In genomic region chr19:6734096-6734696, GRCh38 we compare ENCODE assay signal across 2 cellular contexts.
TF ChIP-seq lines count a peak whose summit lies in the region.

No MANE protein-coding gene starts in this region.

TF ChIP-seq in SK-N-SH, 30 proteins besides CTCF, POLR2A, EP300 and RAD21:
- no peak for TF ChIP-seq RXRA (IDR thresholded peaks at IDR 0.05; ENCODE audit: borderline replicate concordance, low read depth)
- no peak for TF ChIP-seq TAF1 (IDR thresholded peaks at IDR 0.05; ENCODE audit: borderline replicate concordance, low read depth, low read length)
- no peak for TF ChIP-seq PBX3 (IDR thresholded peaks at IDR 0.05)
- TF ChIP-seq POLR2AphosphoS5 (IDR thresholded peaks at IDR 0.05; ENCODE audit: low read depth, low read length), result no peak
- TF ChIP-seq MXI1 (IDR thresholded peaks at IDR 0.05; ENCODE audit: low read depth, low read length), result no peak
- TF ChIP-seq, protein P1, sequence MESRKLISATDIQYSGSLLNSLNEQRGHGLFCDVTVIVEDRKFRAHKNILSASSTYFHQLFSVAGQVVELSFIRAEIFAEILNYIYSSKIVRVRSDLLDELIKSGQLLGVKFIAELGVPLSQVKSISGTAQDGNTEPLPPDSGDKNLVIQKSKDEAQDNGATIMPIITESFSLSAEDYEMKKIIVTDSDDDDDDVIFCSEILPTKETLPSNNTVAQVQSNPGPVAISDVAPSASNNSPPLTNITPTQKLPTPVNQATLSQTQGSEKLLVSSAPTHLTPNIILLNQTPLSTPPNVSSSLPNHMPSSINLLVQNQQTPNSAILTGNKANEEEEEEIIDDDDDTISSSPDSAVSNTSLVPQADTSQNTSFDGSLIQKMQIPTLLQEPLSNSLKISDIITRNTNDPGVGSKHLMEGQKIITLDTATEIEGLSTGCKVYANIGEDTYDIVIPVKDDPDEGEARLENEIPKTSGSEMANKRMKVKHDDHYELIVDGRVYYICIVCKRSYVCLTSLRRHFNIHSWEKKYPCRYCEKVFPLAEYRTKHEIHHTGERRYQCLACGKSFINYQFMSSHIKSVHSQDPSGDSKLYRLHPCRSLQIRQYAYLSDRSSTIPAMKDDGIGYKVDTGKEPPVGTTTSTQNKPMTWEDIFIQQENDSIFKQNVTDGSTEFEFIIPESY (IDR thresholded peaks at IDR 0.05; ENCODE audit: borderline replicate concordance, low read depth), result no peak
- no peak for TF ChIP-seq IRF3 (IDR thresholded peaks at IDR 0.05; ENCODE audit: low read depth, low read length)
- TF ChIP-seq GABPA (IDR thresholded peaks at IDR 0.05; ENCODE audit: low read depth), result no peak
- no peak for TF ChIP-seq SMC3 (IDR thresholded peaks at IDR 0.05; ENCODE audit: low read depth, low read length)
- TF ChIP-seq NRF1 (IDR thresholded peaks at IDR 0.05; ENCODE audit: low read depth, low read length), result no peak
- TF ChIP-seq REST (IDR thresholded peaks at IDR 0.05; ENCODE audit: low read depth, low read length), result no peak
- no peak for TF ChIP-seq JUND (IDR thresholded peaks at IDR 0.05)
- TF ChIP-seq EZH2phosphoT487 (IDR thresholded peaks at IDR 0.05; ENCODE audit: borderline replicate concordance, low read depth), result no peak
- no peak for TF ChIP-seq FOXJ3 (CRISPR knock-in tag; IDR thresholded peaks at IDR 0.05)
- TF ChIP-seq NFIC (IDR thresholded peaks at IDR 0.05; ENCODE audit: borderline replicate concordance), result no peak
- no peak for TF ChIP-seq GATA2 (CRISPR knock-in tag; IDR thresholded peaks at IDR 0.05)
- no peak for TF ChIP-seq ELF1 (IDR thresholded peaks at IDR 0.05)
- no peak for TF ChIP-seq CHD2 (IDR thresholded peaks at IDR 0.05; ENCODE audit: low read length, partially characterized antibody)
- TF ChIP-seq, protein P2, sequence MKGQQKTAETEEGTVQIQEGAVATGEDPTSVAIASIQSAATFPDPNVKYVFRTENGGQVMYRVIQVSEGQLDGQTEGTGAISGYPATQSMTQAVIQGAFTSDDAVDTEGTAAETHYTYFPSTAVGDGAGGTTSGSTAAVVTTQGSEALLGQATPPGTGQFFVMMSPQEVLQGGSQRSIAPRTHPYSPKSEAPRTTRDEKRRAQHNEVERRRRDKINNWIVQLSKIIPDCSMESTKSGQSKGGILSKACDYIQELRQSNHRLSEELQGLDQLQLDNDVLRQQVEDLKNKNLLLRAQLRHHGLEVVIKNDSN (IDR thresholded peaks at IDR 0.05; ENCODE audit: borderline replicate concordance, low read depth), result no peak
TF ChIP-seq in SK-N-SH: peak in this region for 0.

TF ChIP-seq in SK-N-SH treated with all-trans-retinoic acid at 6 μM for 48 hours, 23 proteins besides CTCF, POLR2A, EP300 and RAD21:
- TF ChIP-seq ZNF70 (CRISPR knock-in tag; IDR thresholded peaks at IDR 0.05) (no peak), ESRRG (CRISPR knock-in tag; IDR thresholded peaks at IDR 0.05) (no peak), CREB5 (CRISPR knock-in tag; IDR thresholded peaks at IDR 0.05; ENCODE audit: low read depth) (no peak), GLIS3 (CRISPR knock-in tag; IDR thresholded peaks at IDR 0.05) (no peak)
- TF ChIP-seq, protein P3, sequence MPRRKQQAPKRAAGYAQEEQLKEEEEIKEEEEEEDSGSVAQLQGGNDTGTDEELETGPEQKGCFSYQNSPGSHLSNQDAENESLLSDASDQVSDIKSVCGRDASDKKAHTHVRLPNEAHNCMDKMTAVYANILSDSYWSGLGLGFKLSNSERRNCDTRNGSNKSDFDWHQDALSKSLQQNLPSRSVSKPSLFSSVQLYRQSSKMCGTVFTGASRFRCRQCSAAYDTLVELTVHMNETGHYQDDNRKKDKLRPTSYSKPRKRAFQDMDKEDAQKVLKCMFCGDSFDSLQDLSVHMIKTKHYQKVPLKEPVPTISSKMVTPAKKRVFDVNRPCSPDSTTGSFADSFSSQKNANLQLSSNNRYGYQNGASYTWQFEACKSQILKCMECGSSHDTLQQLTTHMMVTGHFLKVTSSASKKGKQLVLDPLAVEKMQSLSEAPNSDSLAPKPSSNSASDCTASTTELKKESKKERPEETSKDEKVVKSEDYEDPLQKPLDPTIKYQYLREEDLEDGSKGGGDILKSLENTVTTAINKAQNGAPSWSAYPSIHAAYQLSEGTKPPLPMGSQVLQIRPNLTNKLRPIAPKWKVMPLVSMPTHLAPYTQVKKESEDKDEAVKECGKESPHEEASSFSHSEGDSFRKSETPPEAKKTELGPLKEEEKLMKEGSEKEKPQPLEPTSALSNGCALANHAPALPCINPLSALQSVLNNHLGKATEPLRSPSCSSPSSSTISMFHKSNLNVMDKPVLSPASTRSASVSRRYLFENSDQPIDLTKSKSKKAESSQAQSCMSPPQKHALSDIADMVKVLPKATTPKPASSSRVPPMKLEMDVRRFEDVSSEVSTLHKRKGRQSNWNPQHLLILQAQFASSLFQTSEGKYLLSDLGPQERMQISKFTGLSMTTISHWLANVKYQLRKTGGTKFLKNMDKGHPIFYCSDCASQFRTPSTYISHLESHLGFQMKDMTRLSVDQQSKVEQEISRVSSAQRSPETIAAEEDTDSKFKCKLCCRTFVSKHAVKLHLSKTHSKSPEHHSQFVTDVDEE (CRISPR knock-in tag; IDR thresholded peaks at IDR 0.05), result no peak
